1 cellular context compared by ENCODE assay signal in the genomic region with DNA sequence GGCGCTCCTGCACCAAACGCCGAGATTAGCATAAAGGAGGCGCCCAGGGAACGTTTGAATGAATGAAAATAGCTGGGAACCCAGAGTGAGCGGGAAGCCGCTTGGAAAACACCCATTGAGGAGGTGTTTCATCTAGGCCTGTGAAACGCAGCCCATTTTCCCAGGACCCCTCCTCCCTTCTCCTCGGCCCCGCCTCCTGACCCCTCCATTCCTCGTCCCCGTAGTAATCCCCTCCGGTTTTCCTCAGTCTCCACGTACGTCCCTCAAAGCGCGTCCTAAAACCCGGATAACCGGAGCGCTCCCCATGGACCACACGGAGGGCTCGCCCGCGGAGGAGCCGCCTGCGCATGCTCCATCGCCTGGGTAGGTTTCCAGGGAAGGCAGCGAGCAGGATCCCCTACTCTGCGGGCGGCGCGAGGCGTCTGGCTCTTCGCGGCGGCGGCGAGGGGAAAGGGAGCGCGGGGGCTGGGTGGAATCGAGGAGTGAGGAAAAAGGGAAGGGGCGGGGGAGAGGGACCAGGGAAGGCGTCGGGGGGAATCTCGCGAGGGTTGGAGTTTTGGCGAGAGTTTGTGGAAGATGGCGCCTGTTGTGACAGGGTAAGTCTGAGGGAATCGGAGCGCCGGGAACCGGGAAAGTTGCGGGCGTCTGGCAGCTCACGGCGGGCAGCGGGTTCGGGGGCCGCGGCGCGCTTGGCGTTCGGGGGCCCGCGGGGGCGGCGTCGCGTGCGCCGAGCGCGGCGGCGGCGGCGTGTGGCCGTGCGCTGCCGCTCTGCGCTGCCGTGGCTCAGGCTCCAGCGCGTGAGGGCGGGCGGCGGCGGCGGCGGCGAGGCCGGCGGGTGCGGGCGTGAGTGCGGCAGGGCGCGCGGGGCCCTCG.
A peak's percentile ranks its signal among the peaks of the same experiment; 100 is the strongest.
TF ChIP-seq lines count a peak whose summit lies in the region.

A gene (plus strand): TSS at position 562 of the 873 bp plus-strand sequence. CDS start 15 bp downstream, at position 577.

TF ChIP-seq in HepG2, 621 proteins besides CTCF, POLR2A, EP300 and RAD21 (continued from another document and continues in another):
- TF ChIP-seq, protein P1, sequence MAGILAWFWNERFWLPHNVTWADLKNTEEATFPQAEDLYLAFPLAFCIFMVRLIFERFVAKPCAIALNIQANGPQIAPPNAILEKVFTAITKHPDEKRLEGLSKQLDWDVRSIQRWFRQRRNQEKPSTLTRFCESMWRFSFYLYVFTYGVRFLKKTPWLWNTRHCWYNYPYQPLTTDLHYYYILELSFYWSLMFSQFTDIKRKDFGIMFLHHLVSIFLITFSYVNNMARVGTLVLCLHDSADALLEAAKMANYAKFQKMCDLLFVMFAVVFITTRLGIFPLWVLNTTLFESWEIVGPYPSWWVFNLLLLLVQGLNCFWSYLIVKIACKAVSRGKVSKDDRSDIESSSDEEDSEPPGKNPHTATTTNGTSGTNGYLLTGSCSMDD (CRISPR knock-in tag; IDR thresholded peaks at IDR 0.05): no peak
- TF ChIP-seq NFE2L1 (CRISPR knock-in tag; IDR thresholded peaks at IDR 0.05; ENCODE audit: borderline replicate concordance) (no peak), TEAD2 (CRISPR knock-in tag; IDR thresholded peaks at IDR 0.05) (no peak), SMARCE1 (IDR thresholded peaks at IDR 0.05; ENCODE audit: borderline replicate concordance) (no peak), NFIC (IDR thresholded peaks at IDR 0.05; ENCODE audit: low read length) (no peak), ZNF30 (CRISPR knock-in tag; IDR thresholded peaks at IDR 0.05) (no peak), ZNF264 (CRISPR knock-in tag; IDR thresholded peaks at IDR 0.05) (0 out of 2 replicates have a peak, but pooled peaks have one; percentile 16), IRF2 (CRISPR knock-in tag; IDR thresholded peaks at IDR 0.05) (no peak; the same call in 1 of the 2 replicates), GABPA (IDR thresholded peaks at IDR 0.05; ENCODE audit: low read depth, low read length) (no peak), GABPA (CRISPR knock-in tag; IDR thresholded peaks at IDR 0.05; ENCODE audit: low read depth) (peak; percentile 66; the same call in 1 of the 2 replicates), RFXANK (CRISPR knock-in tag; IDR thresholded peaks at IDR 0.05) (no peak), AGO1 (IDR thresholded peaks at IDR 0.05; ENCODE audit: low read depth, low read length, poor library complexity, severe bottlenecking) (no peak), ZNF354B (CRISPR knock-in tag; IDR thresholded peaks at IDR 0.05) (no peak), ZNF138 (CRISPR knock-in tag; IDR thresholded peaks at IDR 0.05; ENCODE audit: low read depth) (no peak), ZNF235 (CRISPR knock-in tag; IDR thresholded peaks at IDR 0.05; ENCODE audit: borderline replicate concordance) (no peak)
- TF ChIP-seq, protein P2, sequence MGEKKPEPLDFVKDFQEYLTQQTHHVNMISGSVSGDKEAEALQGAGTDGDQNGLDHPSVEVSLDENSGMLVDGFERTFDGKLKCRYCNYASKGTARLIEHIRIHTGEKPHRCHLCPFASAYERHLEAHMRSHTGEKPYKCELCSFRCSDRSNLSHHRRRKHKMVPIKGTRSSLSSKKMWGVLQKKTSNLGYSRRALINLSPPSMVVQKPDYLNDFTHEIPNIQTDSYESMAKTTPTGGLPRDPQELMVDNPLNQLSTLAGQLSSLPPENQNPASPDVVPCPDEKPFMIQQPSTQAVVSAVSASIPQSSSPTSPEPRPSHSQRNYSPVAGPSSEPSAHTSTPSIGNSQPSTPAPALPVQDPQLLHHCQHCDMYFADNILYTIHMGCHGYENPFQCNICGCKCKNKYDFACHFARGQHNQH (CRISPR knock-in tag; IDR thresholded peaks at IDR 0.05): peak; percentile 54; the same call in 1 of the 2 replicates
- TF ChIP-seq, protein P3, sequence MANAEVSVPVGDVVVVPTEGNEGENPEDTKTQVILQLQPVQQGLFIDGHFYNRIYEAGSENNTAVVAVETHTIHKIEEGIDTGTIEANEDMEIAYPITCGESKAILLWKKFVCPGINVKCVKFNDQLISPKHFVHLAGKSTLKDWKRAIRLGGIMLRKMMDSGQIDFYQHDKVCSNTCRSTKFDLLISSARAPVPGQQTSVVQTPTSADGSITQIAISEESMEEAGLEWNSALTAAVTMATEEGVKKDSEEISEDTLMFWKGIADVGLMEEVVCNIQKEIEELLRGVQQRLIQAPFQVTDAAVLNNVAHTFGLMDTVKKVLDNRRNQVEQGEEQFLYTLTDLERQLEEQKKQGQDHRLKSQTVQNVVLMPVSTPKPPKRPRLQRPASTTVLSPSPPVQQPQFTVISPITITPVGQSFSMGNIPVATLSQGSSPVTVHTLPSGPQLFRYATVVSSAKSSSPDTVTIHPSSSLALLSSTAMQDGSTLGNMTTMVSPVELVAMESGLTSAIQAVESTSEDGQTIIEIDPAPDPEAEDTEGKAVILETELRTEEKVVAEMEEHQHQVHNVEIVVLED (CRISPR knock-in tag; IDR thresholded peaks at IDR 0.05; ENCODE audit: borderline replicate concordance): peak; percentile 84
- TF ChIP-seq, protein P4, sequence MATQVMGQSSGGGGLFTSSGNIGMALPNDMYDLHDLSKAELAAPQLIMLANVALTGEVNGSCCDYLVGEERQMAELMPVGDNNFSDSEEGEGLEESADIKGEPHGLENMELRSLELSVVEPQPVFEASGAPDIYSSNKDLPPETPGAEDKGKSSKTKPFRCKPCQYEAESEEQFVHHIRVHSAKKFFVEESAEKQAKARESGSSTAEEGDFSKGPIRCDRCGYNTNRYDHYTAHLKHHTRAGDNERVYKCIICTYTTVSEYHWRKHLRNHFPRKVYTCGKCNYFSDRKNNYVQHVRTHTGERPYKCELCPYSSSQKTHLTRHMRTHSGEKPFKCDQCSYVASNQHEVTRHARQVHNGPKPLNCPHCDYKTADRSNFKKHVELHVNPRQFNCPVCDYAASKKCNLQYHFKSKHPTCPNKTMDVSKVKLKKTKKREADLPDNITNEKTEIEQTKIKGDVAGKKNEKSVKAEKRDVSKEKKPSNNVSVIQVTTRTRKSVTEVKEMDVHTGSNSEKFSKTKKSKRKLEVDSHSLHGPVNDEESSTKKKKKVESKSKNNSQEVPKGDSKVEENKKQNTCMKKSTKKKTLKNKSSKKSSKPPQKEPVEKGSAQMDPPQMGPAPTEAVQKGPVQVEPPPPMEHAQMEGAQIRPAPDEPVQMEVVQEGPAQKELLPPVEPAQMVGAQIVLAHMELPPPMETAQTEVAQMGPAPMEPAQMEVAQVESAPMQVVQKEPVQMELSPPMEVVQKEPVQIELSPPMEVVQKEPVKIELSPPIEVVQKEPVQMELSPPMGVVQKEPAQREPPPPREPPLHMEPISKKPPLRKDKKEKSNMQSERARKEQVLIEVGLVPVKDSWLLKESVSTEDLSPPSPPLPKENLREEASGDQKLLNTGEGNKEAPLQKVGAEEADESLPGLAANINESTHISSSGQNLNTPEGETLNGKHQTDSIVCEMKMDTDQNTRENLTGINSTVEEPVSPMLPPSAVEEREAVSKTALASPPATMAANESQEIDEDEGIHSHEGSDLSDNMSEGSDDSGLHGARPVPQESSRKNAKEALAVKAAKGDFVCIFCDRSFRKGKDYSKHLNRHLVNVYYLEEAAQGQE (IDR thresholded peaks at IDR 0.05; ENCODE audit: borderline replicate concordance in 1 of 2, low read depth in 1 of 2, low read length in 2 of 2): no peak
- TF ChIP-seq, protein P5, sequence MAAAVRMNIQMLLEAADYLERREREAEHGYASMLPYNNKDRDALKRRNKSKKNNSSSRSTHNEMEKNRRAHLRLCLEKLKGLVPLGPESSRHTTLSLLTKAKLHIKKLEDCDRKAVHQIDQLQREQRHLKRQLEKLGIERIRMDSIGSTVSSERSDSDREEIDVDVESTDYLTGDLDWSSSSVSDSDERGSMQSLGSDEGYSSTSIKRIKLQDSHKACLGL (CRISPR knock-in tag; IDR thresholded peaks at IDR 0.05): no peak
- TF ChIP-seq, protein P6, sequence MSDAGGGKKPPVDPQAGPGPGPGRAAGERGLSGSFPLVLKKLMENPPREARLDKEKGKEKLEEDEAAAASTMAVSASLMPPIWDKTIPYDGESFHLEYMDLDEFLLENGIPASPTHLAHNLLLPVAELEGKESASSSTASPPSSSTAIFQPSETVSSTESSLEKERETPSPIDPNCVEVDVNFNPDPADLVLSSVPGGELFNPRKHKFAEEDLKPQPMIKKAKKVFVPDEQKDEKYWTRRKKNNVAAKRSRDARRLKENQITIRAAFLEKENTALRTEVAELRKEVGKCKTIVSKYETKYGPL (CRISPR knock-in tag; IDR thresholded peaks at IDR 0.05): 0 out of 2 replicates have a peak, but pooled peaks have one; percentile 39
- TF ChIP-seq, protein P7, sequence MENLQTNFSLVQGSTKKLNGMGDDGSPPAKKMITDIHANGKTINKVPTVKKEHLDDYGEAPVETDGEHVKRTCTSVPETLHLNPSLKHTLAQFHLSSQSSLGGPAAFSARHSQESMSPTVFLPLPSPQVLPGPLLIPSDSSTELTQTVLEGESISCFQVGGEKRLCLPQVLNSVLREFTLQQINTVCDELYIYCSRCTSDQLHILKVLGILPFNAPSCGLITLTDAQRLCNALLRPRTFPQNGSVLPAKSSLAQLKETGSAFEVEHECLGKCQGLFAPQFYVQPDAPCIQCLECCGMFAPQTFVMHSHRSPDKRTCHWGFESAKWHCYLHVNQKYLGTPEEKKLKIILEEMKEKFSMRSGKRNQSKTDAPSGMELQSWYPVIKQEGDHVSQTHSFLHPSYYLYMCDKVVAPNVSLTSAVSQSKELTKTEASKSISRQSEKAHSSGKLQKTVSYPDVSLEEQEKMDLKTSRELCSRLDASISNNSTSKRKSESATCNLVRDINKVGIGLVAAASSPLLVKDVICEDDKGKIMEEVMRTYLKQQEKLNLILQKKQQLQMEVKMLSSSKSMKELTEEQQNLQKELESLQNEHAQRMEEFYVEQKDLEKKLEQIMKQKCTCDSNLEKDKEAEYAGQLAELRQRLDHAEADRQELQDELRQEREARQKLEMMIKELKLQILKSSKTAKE (CRISPR knock-in tag; IDR thresholded peaks at IDR 0.05; ENCODE audit: borderline replicate concordance): peak; percentile 80
- TF ChIP-seq, protein P8, sequence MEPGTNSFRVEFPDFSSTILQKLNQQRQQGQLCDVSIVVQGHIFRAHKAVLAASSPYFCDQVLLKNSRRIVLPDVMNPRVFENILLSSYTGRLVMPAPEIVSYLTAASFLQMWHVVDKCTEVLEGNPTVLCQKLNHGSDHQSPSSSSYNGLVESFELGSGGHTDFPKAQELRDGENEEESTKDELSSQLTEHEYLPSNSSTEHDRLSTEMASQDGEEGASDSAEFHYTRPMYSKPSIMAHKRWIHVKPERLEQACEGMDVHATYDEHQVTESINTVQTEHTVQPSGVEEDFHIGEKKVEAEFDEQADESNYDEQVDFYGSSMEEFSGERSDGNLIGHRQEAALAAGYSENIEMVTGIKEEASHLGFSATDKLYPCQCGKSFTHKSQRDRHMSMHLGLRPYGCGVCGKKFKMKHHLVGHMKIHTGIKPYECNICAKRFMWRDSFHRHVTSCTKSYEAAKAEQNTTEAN (CRISPR knock-in tag; conservative IDR thresholded peaks at IDR 0.05): no peak
- TF ChIP-seq, protein P9, sequence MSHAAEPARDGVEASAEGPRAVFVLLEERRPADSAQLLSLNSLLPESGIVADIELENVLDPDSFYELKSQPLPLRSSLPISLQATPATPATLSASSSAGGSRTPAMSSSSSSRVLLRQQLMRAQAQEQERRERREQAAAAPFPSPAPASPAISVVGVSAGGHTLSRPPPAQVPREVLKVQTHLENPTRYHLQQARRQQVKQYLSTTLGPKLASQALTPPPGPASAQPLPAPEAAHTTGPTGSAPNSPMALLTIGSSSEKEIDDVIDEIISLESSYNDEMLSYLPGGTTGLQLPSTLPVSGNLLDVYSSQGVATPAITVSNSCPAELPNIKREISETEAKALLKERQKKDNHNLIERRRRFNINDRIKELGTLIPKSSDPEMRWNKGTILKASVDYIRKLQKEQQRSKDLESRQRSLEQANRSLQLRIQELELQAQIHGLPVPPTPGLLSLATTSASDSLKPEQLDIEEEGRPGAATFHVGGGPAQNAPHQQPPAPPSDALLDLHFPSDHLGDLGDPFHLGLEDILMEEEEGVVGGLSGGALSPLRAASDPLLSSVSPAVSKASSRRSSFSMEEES (CRISPR knock-in tag; IDR thresholded peaks at IDR 0.05): no peak; the same call in 1 of the 2 replicates
- TF ChIP-seq, protein P10, sequence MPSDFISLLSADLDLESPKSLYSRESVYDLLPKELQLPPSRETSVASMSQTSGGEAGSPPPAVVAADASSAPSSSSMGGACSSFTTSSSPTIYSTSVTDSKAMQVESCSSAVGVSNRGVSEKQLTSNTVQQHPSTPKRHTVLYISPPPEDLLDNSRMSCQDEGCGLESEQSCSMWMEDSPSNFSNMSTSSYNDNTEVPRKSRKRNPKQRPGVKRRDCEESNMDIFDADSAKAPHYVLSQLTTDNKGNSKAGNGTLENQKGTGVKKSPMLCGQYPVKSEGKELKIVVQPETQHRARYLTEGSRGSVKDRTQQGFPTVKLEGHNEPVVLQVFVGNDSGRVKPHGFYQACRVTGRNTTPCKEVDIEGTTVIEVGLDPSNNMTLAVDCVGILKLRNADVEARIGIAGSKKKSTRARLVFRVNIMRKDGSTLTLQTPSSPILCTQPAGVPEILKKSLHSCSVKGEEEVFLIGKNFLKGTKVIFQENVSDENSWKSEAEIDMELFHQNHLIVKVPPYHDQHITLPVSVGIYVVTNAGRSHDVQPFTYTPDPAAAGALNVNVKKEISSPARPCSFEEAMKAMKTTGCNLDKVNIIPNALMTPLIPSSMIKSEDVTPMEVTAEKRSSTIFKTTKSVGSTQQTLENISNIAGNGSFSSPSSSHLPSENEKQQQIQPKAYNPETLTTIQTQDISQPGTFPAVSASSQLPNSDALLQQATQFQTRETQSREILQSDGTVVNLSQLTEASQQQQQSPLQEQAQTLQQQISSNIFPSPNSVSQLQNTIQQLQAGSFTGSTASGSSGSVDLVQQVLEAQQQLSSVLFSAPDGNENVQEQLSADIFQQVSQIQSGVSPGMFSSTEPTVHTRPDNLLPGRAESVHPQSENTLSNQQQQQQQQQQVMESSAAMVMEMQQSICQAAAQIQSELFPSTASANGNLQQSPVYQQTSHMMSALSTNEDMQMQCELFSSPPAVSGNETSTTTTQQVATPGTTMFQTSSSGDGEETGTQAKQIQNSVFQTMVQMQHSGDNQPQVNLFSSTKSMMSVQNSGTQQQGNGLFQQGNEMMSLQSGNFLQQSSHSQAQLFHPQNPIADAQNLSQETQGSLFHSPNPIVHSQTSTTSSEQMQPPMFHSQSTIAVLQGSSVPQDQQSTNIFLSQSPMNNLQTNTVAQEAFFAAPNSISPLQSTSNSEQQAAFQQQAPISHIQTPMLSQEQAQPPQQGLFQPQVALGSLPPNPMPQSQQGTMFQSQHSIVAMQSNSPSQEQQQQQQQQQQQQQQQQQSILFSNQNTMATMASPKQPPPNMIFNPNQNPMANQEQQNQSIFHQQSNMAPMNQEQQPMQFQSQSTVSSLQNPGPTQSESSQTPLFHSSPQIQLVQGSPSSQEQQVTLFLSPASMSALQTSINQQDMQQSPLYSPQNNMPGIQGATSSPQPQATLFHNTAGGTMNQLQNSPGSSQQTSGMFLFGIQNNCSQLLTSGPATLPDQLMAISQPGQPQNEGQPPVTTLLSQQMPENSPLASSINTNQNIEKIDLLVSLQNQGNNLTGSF (CRISPR knock-in tag; IDR thresholded peaks at IDR 0.05): no peak
- TF ChIP-seq, protein P11, sequence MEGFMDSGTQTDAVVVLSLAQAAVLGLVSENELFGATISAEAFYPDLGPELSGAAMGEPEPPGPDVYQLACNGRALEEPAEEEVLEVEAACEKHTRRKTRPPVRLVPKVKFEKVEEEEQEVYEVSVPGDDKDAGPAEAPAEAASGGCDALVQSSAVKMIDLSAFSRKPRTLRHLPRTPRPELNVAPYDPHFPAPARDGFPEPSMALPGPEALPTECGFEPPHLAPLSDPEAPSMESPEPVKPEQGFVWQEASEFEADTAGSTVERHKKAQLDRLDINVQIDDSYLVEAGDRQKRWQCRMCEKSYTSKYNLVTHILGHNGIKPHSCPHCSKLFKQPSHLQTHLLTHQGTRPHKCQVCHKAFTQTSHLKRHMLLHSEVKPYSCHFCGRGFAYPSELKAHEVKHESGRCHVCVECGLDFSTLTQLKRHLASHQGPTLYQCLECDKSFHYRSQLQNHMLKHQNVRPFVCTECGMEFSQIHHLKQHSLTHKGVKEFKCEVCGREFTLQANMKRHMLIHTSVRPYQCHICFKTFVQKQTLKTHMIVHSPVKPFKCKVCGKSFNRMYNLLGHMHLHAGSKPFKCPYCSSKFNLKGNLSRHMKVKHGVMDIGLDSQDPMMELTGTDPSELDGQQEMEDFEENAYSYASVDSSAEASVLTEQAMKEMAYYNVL (CRISPR knock-in tag; IDR thresholded peaks at IDR 0.05; ENCODE audit: borderline replicate concordance): peak; percentile 73; the same call in 1 of the 2 replicates
